ENCODE assay signal across 30 cellular contexts in genomic region chr5:94810281-94810680, GRCh38.
"Had no signal": no experiment of that assay in that cellular context is flagged by ENCODE, and none has a peak within 500 bp of the region (broad histone marks: within the 10 kb centered on the region; RNA-seq: fewer than 3 reads in every experiment).

No MANE protein-coding gene starts in this region.

- H3K27ac ChIP-seq: adrenal gland, breast epithelium, cardiac muscle cell, esophagus muscularis mucosa, foreskin keratinocyte, gastrocnemius medialis, heart left ventricle, WERI-Rb-1 had no signal

- H3K27me3 ChIP-seq: adrenal gland, breast epithelium, cardiac muscle cell, esophagus muscularis mucosa, gastrocnemius medialis, heart left ventricle had no signal

- H3K4me3 ChIP-seq: adrenal gland, breast epithelium, cardiac muscle cell, esophagus muscularis mucosa, gastrocnemius medialis, heart left ventricle had no signal

- H3K4me1 ChIP-seq: adrenal gland, breast epithelium, esophagus muscularis mucosa, foreskin keratinocyte, gastrocnemius medialis, heart left ventricle had no signal

- DNase-seq: activated B cell treated with CpG ODN at 0.5 μM for 24 hours; activated CD4-positive, alpha-beta memory T cell treated with anti-CD3 and anti-CD28 coated beads for 36 hours; activated CD4-positive, alpha-beta T cell treated with anti-CD3 and anti-CD28 coated beads, Interleukin-2, amount 10 ng/mL, durations not matched to agents 24 days and 14 days; activated CD8-positive, alpha-beta memory T cell treated with anti-CD3 and anti-CD28 coated beads, Interleukin-2, amount 10 ng/mL, durations not matched to agents 7 days and 5 days; activated CD8-positive, alpha-beta memory T cell treated with anti-CD3 and anti-CD28 coated beads, Interleukin-2, amount 50 U/mL, for 4 hours; activated CD8-positive, alpha-beta T cell treated with anti-CD3 and anti-CD28 coated beads, Interleukin-2, amount 10 ng/mL, durations not matched to agents 7 days and 5 days; activated effector memory CD4-positive, alpha-beta T cell treated with anti-CD3 and anti-CD28 coated beads, Interleukin-2, amount 50 U/mL, for 16 hours; activated naive CD4-positive, alpha-beta T cell treated with anti-CD3 and anti-CD28 coated beads for 36 hours; activated naive CD8-positive, alpha-beta T cell treated with anti-CD3 and anti-CD28 coated beads for 36 hours; activated naive CD8-positive, alpha-beta T cell treated with anti-CD3 and anti-CD28 coated beads, Interleukin-2, amount 50 U/mL, for 24 hours; activated T-cell treated with anti-CD3 and anti-CD28 coated beads, Interleukin-2, amount 50 U/mL, for 1 hour; activated T-cell treated with anti-CD3 and anti-CD28 coated beads, Interleukin-2, amount 50 U/mL, for 48 hours; adrenal gland; amygdala; aorta; central memory CD4-positive, alpha-beta T cell; cortex of kidney; dermis blood vessel endothelial cell; effector CD4-positive, alpha-beta T cell; effector memory CD8-positive, alpha-beta T cell; erythroblast; foreskin keratinocyte; gastrocnemius medialis; glutamatergic neuron; heart left ventricle; T1000; WERI-Rb-1 had no signal

- H3K9me3 ChIP-seq: adrenal gland, breast epithelium, esophagus muscularis mucosa, gastrocnemius medialis had no signal

- H3K36me3 ChIP-seq: adrenal gland, breast epithelium, cardiac muscle cell, esophagus muscularis mucosa, gastrocnemius medialis, heart left ventricle, WERI-Rb-1 had no signal
